Comparison of ENCODE assay signal across 9 cellular contexts in genomic region chr4:88158038-88158359, GRCh38. TPM values are rescaled to one million over a fixed set of nuclear protein-coding genes. Genes with fewer than 3 reads are reported as not detected.
DNase-seq lines count a peak whose midpoint lies in the region; ATAC-seq and TF ChIP-seq lines count a peak whose summit lies in the region.
"Had no signal": no experiment of that assay in that cellular context is flagged by ENCODE, and none has a peak within 500 bp of the region (broad histone marks: within the 10 kb centered on the region; RNA-seq: fewer than 3 reads in every experiment).

No MANE protein-coding gene starts in this region.

- H3K27me3 Mint-ChIP-seq in T-helper 2 cell treated with Interferon-gamma antibody and Interleukin-4, amounts not matched to agents 5 μg/mL and 100 μg/mL, for 36 hours (ENCODE audit: low read depth): peaks cover 20% of the 10 kb centered on the region
- peaks cover 4% of the 10 kb centered on the region for H3K27me3 Mint-ChIP-seq in glutamatergic neuron (ENCODE audit: unreplicated experiment)
- H3K27me3 Mint-ChIP-seq in stimulated activated naive B cell treated with anti-CD40 and anti-IgM and Interleukin-4, amounts not matched to agents 10 μg/mL and 1 μg/mL and 100 μg/mL, for 72 hours: peaks cover 0 to 9% of the 10 kb centered on the region in 2 donors

- H3K4me1 Mint-ChIP-seq in T-helper 2 cell treated with Interferon-gamma antibody and Interleukin-4, amounts not matched to agents 5 μg/mL and 100 μg/mL, for 36 hours (ENCODE audit: low read depth): peaks cover 12% of the 10 kb centered on the region
- peaks cover 3% of the 10 kb centered on the region for H3K4me1 Mint-ChIP-seq in glutamatergic neuron (ENCODE audit: low read depth, unreplicated experiment)
- peaks cover 7 to 10% of the 10 kb centered on the region in 2 donors for H3K4me1 Mint-ChIP-seq in stimulated activated naive B cell treated with anti-CD40 and anti-IgM and Interleukin-4, amounts not matched to agents 10 μg/mL and 1 μg/mL and 100 μg/mL, for 72 hours

- H3K36me3 Mint-ChIP-seq in T-helper 2 cell treated with Interferon-gamma antibody and Interleukin-4, amounts not matched to agents 5 μg/mL and 100 μg/mL, for 36 hours (ENCODE audit: low read depth): peaks cover 4% of the 10 kb centered on the region
- no peaks in the 10 kb centered on the region for H3K36me3 Mint-ChIP-seq in glutamatergic neuron (ENCODE audit: unreplicated experiment)
- no peaks in the 10 kb centered on the region for H3K36me3 Mint-ChIP-seq in stimulated activated naive B cell treated with anti-CD40 and anti-IgM and Interleukin-4, amounts not matched to agents 10 μg/mL and 1 μg/mL and 100 μg/mL, for 72 hours

- no peaks in the 10 kb centered on the region for H3K36me3 ChIP-seq in SJSA1

- H3K4me3 Mint-ChIP-seq in T-helper 2 cell treated with Interferon-gamma antibody and Interleukin-4, amounts not matched to agents 5 μg/mL and 100 μg/mL, for 36 hours: peak overlapping the region; percentile 76
- peak overlapping the region; percentile 79 for H3K4me3 Mint-ChIP-seq in glutamatergic neuron (ENCODE audit: unreplicated experiment)
- H3K4me3 Mint-ChIP-seq in stimulated activated naive B cell treated with anti-CD40 and anti-IgM and Interleukin-4, amounts not matched to agents 10 μg/mL and 1 μg/mL and 100 μg/mL, for 72 hours: peak overlapping the region; percentile 70 to 85

- no peaks in the 10 kb centered on the region for H3K9me3 Mint-ChIP-seq in T-helper 2 cell treated with Interferon-gamma antibody and Interleukin-4, amounts not matched to agents 5 μg/mL and 100 μg/mL, for 36 hours
- H3K9me3 Mint-ChIP-seq in glutamatergic neuron (ENCODE audit: unreplicated experiment): no peaks in the 10 kb centered on the region
- no peaks in the 10 kb centered on the region for H3K9me3 Mint-ChIP-seq in stimulated activated naive B cell treated with anti-CD40 and anti-IgM and Interleukin-4, amounts not matched to agents 10 μg/mL and 1 μg/mL and 100 μg/mL, for 72 hours

- H3K9me3 ChIP-seq in SJSA1 (replicated peaks): no peaks in the 10 kb centered on the region

- peak overlapping the region; percentile 69 for H3K27ac ChIP-seq in SJSA1

- peaks cover 13% of the 10 kb centered on the region for H3K4me1 ChIP-seq in SJSA1 (replicated peaks)

- H3K4me3 ChIP-seq in SJSA1: peak overlapping the region; percentile 57

- no peak for ATAC-seq in stimulated activated naive B cell treated with anti-CD40 and anti-IgM and Interleukin-4, amounts not matched to agents 10 μg/mL and 1 μg/mL and 100 μg/mL, for 72 hours (replicated peaks)
- ATAC-seq in HG02759 (IDR thresholded peaks at IDR 0.05; ENCODE audit: unreplicated experiment): no peak

- H3K27me3 ChIP-seq in SJSA1 (replicated peaks): no peaks in the 10 kb centered on the region

- H3K27ac Mint-ChIP-seq in T-helper 2 cell treated with Interferon-gamma antibody and Interleukin-4, amounts not matched to agents 5 μg/mL and 100 μg/mL, for 36 hours: peak overlapping the region; percentile 34
- no peak overlapping the region for H3K27ac Mint-ChIP-seq in glutamatergic neuron (ENCODE audit: unreplicated experiment)
- H3K27ac Mint-ChIP-seq in stimulated activated naive B cell treated with anti-CD40 and anti-IgM and Interleukin-4, amounts not matched to agents 10 μg/mL and 1 μg/mL and 100 μg/mL, for 72 hours: peak overlapping the region; percentile 10

- no peak for DNase-seq in T-helper 2 cell treated with Interferon-gamma antibody and Interleukin-4, amounts not matched to agents 5 μg/mL and 100 μg/mL, for 36 hours (ENCODE audit: low spot score)
- DNase-seq in T-helper 2 cell (no peak), SJSA1 (ENCODE audit: low read depth in 1 of 2, low spot score in 2 of 2) (no peak), glutamatergic neuron (no peak), NCI-H2196 treated with DMSO at 0.1 percent for 48 hours (lab: John Stamatoyannopoulos, UW; ENCODE audit: unreplicated experiment) (no peak), NCI-H510A (lab: John Stamatoyannopoulos, UW) (no peak)
- DNase-seq in stimulated activated naive B cell treated with anti-CD40 and anti-IgM and Interleukin-4, amounts not matched to agents 10 μg/mL and 1 μg/mL and 100 μg/mL, for 72 hours: no peak
- DNase-seq: occipital lobe had no signal

- no peak for TF ChIP-seq CTCF in glutamatergic neuron (IDR thresholded peaks at IDR 0.05; ENCODE audit: partially characterized antibody, unreplicated experiment)

RNA-seq across cellular contexts. Expression of gene ABCG2, which starts 0.4 kb away (rescaled TPM):
- 11.9 and 14.5 TPM in 2 replicates for total RNA-seq in SJSA1 (2014; rRNA removed; shearing (Covaris generic))
- total RNA-seq in glutamatergic neuron (ENCODE audit: unreplicated experiment): not detected

Comparison
In these comparisons a context has a peak if more than half of its experiments do, and no peak if none do; other contexts are left out.
1. RNA of gene ABCG2, which starts 0.4 kb away (total RNA-seq): 11.9 to 14.5 TPM in SJSA1; not detected in glutamatergic neuron (single experiment); every median in the first group is over 10 times any median in the second.
2. Peak in every context shown above with its lines, with median percentiles within 50 percentile points of each other: H3K4me3 Mint-ChIP-seq.